ENCODE assay signal across 22 cellular contexts in the genomic region with DNA sequence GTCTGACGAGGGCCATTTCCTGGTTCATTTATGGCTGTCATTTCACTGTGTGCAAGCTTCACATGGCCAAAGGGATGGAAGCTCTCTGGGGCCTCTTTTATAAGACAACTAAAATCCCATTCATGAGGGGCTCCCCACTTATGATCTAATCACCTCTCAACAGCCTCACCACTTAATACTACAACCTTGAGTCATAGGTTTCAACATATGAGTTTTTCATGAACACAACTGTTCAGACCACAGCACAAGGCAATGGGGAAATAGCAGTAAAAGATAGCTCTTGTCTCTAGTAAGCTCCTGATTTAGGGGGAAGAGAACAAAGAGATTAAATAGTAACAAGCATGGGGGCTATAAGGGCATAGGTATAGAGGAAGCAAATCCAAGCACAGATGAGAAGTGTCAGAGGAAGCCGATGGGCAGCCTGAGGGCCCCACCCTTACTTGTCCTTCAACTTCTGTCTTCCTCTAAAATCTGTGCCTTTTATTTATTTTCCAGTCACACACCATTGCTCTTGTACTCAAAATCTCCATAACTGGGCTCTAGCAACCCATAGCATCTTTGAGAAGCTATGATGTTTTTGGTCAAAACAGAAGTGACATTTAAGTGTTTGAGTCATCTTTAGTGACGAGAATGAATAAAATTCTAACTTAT.
"Had no signal": no experiment of that assay in that cellular context is flagged by ENCODE, and none has a peak within 500 bp of the region (broad histone marks: within the 10 kb centered on the region; RNA-seq: fewer than 3 reads in every experiment).

No MANE protein-coding gene starts in this region.

- DNase-seq: activated CD4-positive, alpha-beta memory T cell treated with anti-CD3 and anti-CD28 coated beads for 36 hours; activated CD4-positive, alpha-beta T cell treated with anti-CD3 and anti-CD28 coated beads, Interleukin-2, amount 10 ng/mL, durations not matched to agents 24 days and 14 days; activated CD4-positive, CD25-positive, alpha-beta regulatory T cell treated with anti-CD3 and anti-CD28 coated beads, Interleukin-2, amount 50 U/mL, for 72 hours; activated CD8-positive, alpha-beta memory T cell treated with anti-CD3 and anti-CD28 coated beads, Interleukin-2, amount 50 U/mL, for 4 hours; activated naive CD8-positive, alpha-beta T cell treated with anti-CD3 and anti-CD28 coated beads, Interleukin-2, amount 50 U/mL, for 24 hours; activated T-cell treated with anti-CD3 and anti-CD28 coated beads, Interleukin-2, amount 50 U/mL, for 1 hour; effector CD4-positive, alpha-beta T cell; esophagus squamous epithelium; foreskin melanocyte; glutamatergic neuron; left ventricle myocardium inferior; mesendoderm; natural killer cell; occipital lobe; right cardiac atrium; stimulated activated CD4-positive, alpha-beta T cell treated with anti-CD3 and anti-CD28 coated beads, Interleukin-12 subunit alpha, Interleukin-12 subunit beta, amount 100 ng/mL, for 4 hours; stimulated activated CD4-positive, alpha-beta T cell treated with anti-CD3 and anti-CD28 coated beads, Interleukin-4, amount 100 ng/mL, for 1 hour; stimulated activated naive CD8-positive, alpha-beta T cell treated with anti-CD3 and anti-CD28 coated beads, Interleukin-15, Interleukin-2, amounts not matched to agents 100 U/mL and 50 U/mL, for 24 hours; trophoblast cell had no signal

- FAIRE-seq: endometrium, islet of Langerhans, urothelium cell line had no signal

- ATAC-seq: activated naive CD8-positive, alpha-beta T cell treated with anti-CD3 and anti-CD28 coated beads, Interleukin-2, amount 50 U/mL, for 24 hours; natural killer cell; right cardiac atrium; stimulated activated naive CD8-positive, alpha-beta T cell treated with anti-CD3 and anti-CD28 coated beads, Interleukin-15, Interleukin-2, amounts not matched to agents 100 U/mL and 50 U/mL, for 24 hours had no signal
